Comparison of ENCODE assay signal across 8 cellular contexts in genomic region chr6:108558372-108559096, GRCh38. TPM values are rescaled to one million over a fixed set of nuclear protein-coding genes. Genes with fewer than 3 reads are reported as not detected.
DNase-seq lines count a peak whose midpoint lies in the region; ATAC-seq, FAIRE-seq and TF ChIP-seq lines count a peak whose summit lies in the region.

No MANE protein-coding gene starts in this region.

- under 1% methylated on average over 30 of the region's 58 CpGs for WGBS in A549 (ENCODE audit: missing lambda C conversion rate)
- 0 to 1% (median 0%) methylated on average over 58 of the region's 58 CpGs for WGBS in small intestine, 3 donors

- peaks cover 8% of the 10 kb centered on the region for H3K27me3 Mint-ChIP-seq in activated B cell treated with CpG ODN at 0.5 μM for 24 hours

- DNase-seq in A549 (ENCODE audit: low read depth in 1 of 2, low spot score in 1 of 2) (peak; percentile 65 to 99), NCI-H2227 treated with DMSO at 0.1 percent for 48 hours (lab: John Stamatoyannopoulos, UW) (peak; percentile 93), activated B cell treated with CpG ODN at 0.5 μM for 24 hours (peak; percentile 93), cardiac fibroblast (ENCODE audit: low read depth in 2 of 2) (peak; percentile 99 to 100), iPS-NIHi7 (ENCODE audit: extremely low spot score) (peak; percentile 80), small intestine (peak; percentile 98)

- POLR2A ChIA-PET in A549 (lab: Yijun Ruan, JAX) (interaction anchor here (0.6 to 1.3 kb wide), 7 partner anchors 14 to 536 kb away, joined by 3 to 7 read pairs (median 3); partner anchors contain the start of genes CEP57L1 and SESN1), activated B cell treated with CpG ODN at 0.5 μM for 24 hours (lab: Charles Lee) (interaction anchor here (0.5 to 2.5 kb wide), 25 partner anchors 9 to 1099 kb away, joined by 3 to 30 read pairs (median 4); partner anchors contain the start of genes ARMC2, CD164, CEP57L1 and MICAL1)

- peak overlapping the region; percentile 95 for H3K4me3 ChIP-seq in A549
- H3K4me3 ChIP-seq in cardiac fibroblast (replicated peaks in 1 of 2; ENCODE audit: low read depth in 2 of 2, low read length in 2 of 2), result peak overlapping the region; percentile 86 to 90
- H3K4me3 ChIP-seq in small intestine (ENCODE audit: low read depth in 1 of 2, low read length in 2 of 2), result peak overlapping the region; percentile 60 to 75

- no peaks in the 10 kb centered on the region for H3K27me3 ChIP-seq in small intestine (ENCODE audit: control insufficient read depth in 2 of 2, insufficient read depth in 2 of 2, low read length in 2 of 2)

- intact Hi-C loops in activated B cell treated with CpG ODN at 0.5 μM for 24 hours (cut with micrococcal nuclease), result loop anchor here (1.0 to 10.0 kb wide), 12 partner anchors 239 to 1134 kb away; partner anchors contain the start of genes AK9, ARMC2, CD164 and CEP57L1

- no peak for TF ChIP-seq RAD21 in A549 (conservative IDR thresholded peaks at IDR 0.05 in 1 of 2, IDR thresholded peaks at IDR 0.05 in 1 of 2)

- H3K36me3 Mint-ChIP-seq in activated B cell treated with CpG ODN at 0.5 μM for 24 hours (ENCODE audit: low read depth), result peaks cover 5% of the 10 kb centered on the region

- H3K27ac ChIP-seq in A549 (peak overlapping the region; percentile 95 to 98), small intestine (ENCODE audit: low read depth in 1 of 2, low read length in 1 of 2) (peak overlapping the region; percentile 93 to 99)

- CTCF ChIA-PET in A549 (lab: Yijun Ruan, JAX) (interaction anchor here (0.6 to 2.0 kb wide), 5 partner anchors 16 to 515 kb away, joined by 3 to 9 read pairs (median 4); no protein-coding TSS in a partner anchor), activated B cell treated with CpG ODN at 0.5 μM for 24 hours (lab: Charles Lee) (interaction anchor here (0.6 to 3.0 kb wide), 3 partner anchors 17 to 515 kb away, joined by 3 to 10 read pairs (median 4); no protein-coding TSS in a partner anchor)

- TF ChIP-seq POLR2A in A549 (IDR thresholded peaks at IDR 0.05; ENCODE audit: low read length), result no peak

- ATAC-seq in A549 (peak; percentile 62 to 78), GM18873 (IDR thresholded peaks at IDR 0.05; ENCODE audit: low FRiP score, unreplicated experiment) (peak; percentile 50), HG03159 (IDR thresholded peaks at IDR 0.05; ENCODE audit: unreplicated experiment) (peak; percentile 60), activated B cell treated with CpG ODN at 0.5 μM for 24 hours (ENCODE audit: low read depth) (peak; percentile 65)

- peak overlapping the region; percentile 84 for H3K4me2 ChIP-seq in A549

- H3K36me3 ChIP-seq in small intestine (ENCODE audit: control insufficient read depth in 2 of 2, insufficient read depth in 2 of 2, low read length in 2 of 2), result no peaks in the 10 kb centered on the region

- no peak for FAIRE-seq in A549 (lab: Jason Lieb, UNC)
- no peak for FAIRE-seq in small intestine (lab: Jason Lieb, UNC)

- peaks cover 24% of the 10 kb centered on the region for H3K4me1 Mint-ChIP-seq in activated B cell treated with CpG ODN at 0.5 μM for 24 hours

- peak overlapping the region; percentile 97 for H3K27ac Mint-ChIP-seq in activated B cell treated with CpG ODN at 0.5 μM for 24 hours

- H3K9me3 ChIP-seq in A549, result no peaks in the 10 kb centered on the region
- H3K9me3 ChIP-seq in small intestine (ENCODE audit: control insufficient read depth, low read depth), result no peaks in the 10 kb centered on the region

- H3K4me1 ChIP-seq in A549 (peaks cover 15% of the 10 kb centered on the region; the same call in 1 of the 3 replicates), small intestine (ENCODE audit: control insufficient read depth in 2 of 2, insufficient read depth in 1 of 2, low read depth in 1 of 2, low read length in 1 of 2) (peaks cover 2 to 7% of the 10 kb centered on the region in 2 donors)

- H3K9me3 Mint-ChIP-seq in activated B cell treated with CpG ODN at 0.5 μM for 24 hours, result no peaks in the 10 kb centered on the region

- TF ChIP-seq EP300 in A549 (IDR thresholded peaks at IDR 0.05), result no peak

- peak overlapping the region; percentile 95 for H3K4me3 Mint-ChIP-seq in activated B cell treated with CpG ODN at 0.5 μM for 24 hours

- TF ChIP-seq CTCF in A549 (IDR thresholded peaks at IDR 0.05) (no peak), activated B cell treated with CpG ODN at 0.5 μM for 24 hours (IDR thresholded peaks at IDR 0.05) (no peak), cardiac fibroblast (IDR thresholded peaks at IDR 0.05; ENCODE audit: low read depth, low read length) (no peak)

TF ChIP-seq in A549, 52 proteins besides CTCF, POLR2A, EP300 and RAD21:
- no peak for TF ChIP-seq FOSL2 (IDR thresholded peaks at IDR 0.05)
- peak; percentile 73 for TF ChIP-seq FOSL2 (CRISPR knock-in tag; IDR thresholded peaks at IDR 0.05)
- TF ChIP-seq HMGXB4 (CRISPR knock-in tag; IDR thresholded peaks at IDR 0.05; ENCODE audit: borderline replicate concordance), result no peak
- no peak for TF ChIP-seq KDM1A (IDR thresholded peaks at IDR 0.05; ENCODE audit: low read depth)
- TF ChIP-seq HEYL (CRISPR knock-in tag; IDR thresholded peaks at IDR 0.05), result no peak
- no peak for TF ChIP-seq TFCP2L1 (CRISPR knock-in tag; IDR thresholded peaks at IDR 0.05)
- TF ChIP-seq PHF8 (IDR thresholded peaks at IDR 0.05; ENCODE audit: borderline replicate concordance, low read depth), result no peak
- TF ChIP-seq NR3C1 (IDR thresholded peaks at IDR 0.05), result no peak
- TF ChIP-seq, protein P1, sequence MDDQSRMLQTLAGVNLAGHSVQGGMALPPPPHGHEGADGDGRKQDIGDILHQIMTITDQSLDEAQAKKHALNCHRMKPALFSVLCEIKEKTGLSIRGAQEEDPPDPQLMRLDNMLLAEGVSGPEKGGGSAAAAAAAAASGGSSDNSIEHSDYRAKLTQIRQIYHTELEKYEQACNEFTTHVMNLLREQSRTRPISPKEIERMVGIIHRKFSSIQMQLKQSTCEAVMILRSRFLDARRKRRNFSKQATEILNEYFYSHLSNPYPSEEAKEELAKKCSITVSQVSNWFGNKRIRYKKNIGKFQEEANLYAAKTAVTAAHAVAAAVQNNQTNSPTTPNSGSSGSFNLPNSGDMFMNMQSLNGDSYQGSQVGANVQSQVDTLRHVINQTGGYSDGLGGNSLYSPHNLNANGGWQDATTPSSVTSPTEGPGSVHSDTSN (IDR thresholded peaks at IDR 0.05), result peak; percentile 96
- peak; percentile 60 for TF ChIP-seq MAFK (IDR thresholded peaks at IDR 0.05; ENCODE audit: partially characterized antibody)
- TF ChIP-seq, protein P2, sequence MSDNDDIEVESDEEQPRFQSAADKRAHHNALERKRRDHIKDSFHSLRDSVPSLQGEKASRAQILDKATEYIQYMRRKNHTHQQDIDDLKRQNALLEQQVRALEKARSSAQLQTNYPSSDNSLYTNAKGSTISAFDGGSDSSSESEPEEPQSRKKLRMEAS (IDR thresholded peaks at IDR 0.05), result peak; percentile 68; the same call in 1 of the 2 replicates
- peak; percentile 44; the same call in 1 of the 2 replicates for TF ChIP-seq BHLHE40 (IDR thresholded peaks at IDR 0.05; ENCODE audit: low read depth, low read length)
- TF ChIP-seq JUN (IDR thresholded peaks at IDR 0.05), result peak in 1 of 2 experiments; percentile 29; a peak in 1 of 5 replicates
- peak; percentile 17; the same call in 1 of the 2 replicates for TF ChIP-seq GATA3 (IDR thresholded peaks at IDR 0.05; ENCODE audit: borderline replicate concordance)
TF ChIP-seq in A549: peak in this region for 7.

RNA-seq across cellular contexts. Expression of gene FOXO3, which starts 2.2 kb away (rescaled TPM):
- polyA plus RNA-seq in A549 (2011; rRNA removed), result 7.5 and 10.0 TPM in 2 replicates
- polyA plus RNA-seq in A549 (2012; cell fraction: cytosol; rRNA removed), result 3.5 and 5.0 TPM in 2 replicates
- polyA plus RNA-seq in A549 (2012; cell fraction: nucleus; rRNA removed), result 3.4 and 3.7 TPM in 2 replicates
- polyA plus RNA-seq in A549 (2017; fragmentation: RNase III; extraction: RNeasy Plus Mini Kit Qiagen cat#74134 plus additional on column Dnase treatment), result 4.2 to 4.8 TPM (median 4.6 TPM) in 3 replicates
- polyA minus RNA-seq in A549 (2011; rRNA and poly(A)+ RNA removed), result 37.0 and 42.7 TPM in 2 replicates
- total RNA-seq in activated B cell treated with CpG ODN at 0.5 μM for 24 hours, result 8.9 and 9.4 TPM in 2 replicates
- polyA plus RNA-seq in small intestine, result 10 to 100 TPM in 2 of 3 donors, 1 to 10 TPM in 1; 8.7 to 16.8 (median 11.9) TPM

Comparison
In these comparisons a context has a peak if more than half of its experiments do, and no peak if none do; other contexts are left out.
1. Peak in every context shown above with its lines: DNase-seq, ATAC-seq, H3K4me3 ChIP-seq and H3K27ac ChIP-seq.